1 cellular context compared by ENCODE assay signal in genomic region chr6:143901885-143902708, GRCh38.
A peak's percentile ranks its signal among the peaks of the same experiment; 100 is the strongest.
TF ChIP-seq lines count a peak whose summit lies in the region.

No MANE protein-coding gene starts in this region.

TF ChIP-seq in GM12878, 131 proteins besides CTCF, POLR2A, EP300 and RAD21 (continued from another document):
- TF ChIP-seq HSF1 (IDR thresholded peaks at IDR 0.05; ENCODE audit: low read depth, low read length): no peak
- TF ChIP-seq RFX5 (IDR thresholded peaks at IDR 0.05; ENCODE audit: low read depth, low read length): no peak
- TF ChIP-seq ETV6 (conservative IDR thresholded peaks at IDR 0.05 in 1 of 2, IDR thresholded peaks at IDR 0.05 in 1 of 2; ENCODE audit: borderline replicate concordance in 1 of 2, low read depth in 1 of 2): peak in 1 of 2 experiments; percentile 47; a peak in 1 of 4 replicates
- peak in 1 of 2 experiments; percentile 45; a peak in 1 of 4 replicates for TF ChIP-seq BHLHE40 (IDR thresholded peaks at IDR 0.05; ENCODE audit: borderline replicate concordance in 1 of 2, low read depth in 2 of 2, low read length in 1 of 2)
- no peak for TF ChIP-seq RBBP5 (conservative IDR thresholded peaks at IDR 0.05)
- peak; percentile 61; the same call in 1 of the 2 replicates for TF ChIP-seq PAX5 (IDR thresholded peaks at IDR 0.05; ENCODE audit: borderline replicate concordance, low read depth, low read length)
